Comparison of ENCODE assay signal across 13 cellular contexts in genomic region chr7:33190688-33191304, GRCh38.
DNase-seq lines count a peak whose midpoint lies in the region; ATAC-seq and TF ChIP-seq lines count a peak whose summit lies in the region.
"Had no signal": no experiment of that assay in that cellular context is flagged by ENCODE, and none has a peak within 500 bp of the region (broad histone marks: within the 10 kb centered on the region; RNA-seq: fewer than 3 reads in every experiment).

No MANE protein-coding gene starts in this region.

- no peaks in the 10 kb centered on the region for H3K27me3 ChIP-seq in CD4-positive, alpha-beta memory T cell (ENCODE audit: insufficient read depth, low read length)
- H3K27me3 ChIP-seq in tibial artery (no peaks in the 10 kb centered on the region), body of pancreas (no peaks in the 10 kb centered on the region)

- no peaks in the 10 kb centered on the region for H3K9me3 ChIP-seq in CD4-positive, alpha-beta memory T cell (ENCODE audit: control insufficient read depth in 1 of 2, low read length in 2 of 2)
- H3K9me3 ChIP-seq in tibial artery: no peaks in the 10 kb centered on the region
- no peaks in the 10 kb centered on the region for H3K9me3 ChIP-seq in body of pancreas

- no peak for TF ChIP-seq CTCF in tibial artery (IDR thresholded peaks at IDR 0.05)
- TF ChIP-seq CTCF in body of pancreas (IDR thresholded peaks at IDR 0.05): no peak

- DNase-seq in CD4-positive, alpha-beta memory T cell: no peak
- no peak for DNase-seq in central memory CD8-positive, alpha-beta T cell (ENCODE audit: low spot score in 2 of 2)
- DNase-seq in tibial artery: no peak
- DNase-seq in body of pancreas: no peak
- no peak for DNase-seq in NK-92 (lab: John Stamatoyannopoulos, UW; ENCODE audit: unreplicated experiment)
- DNase-seq in GM03348 (ENCODE audit: low spot score): no peak
- DNase-seq: NCI-H146; NK-92 treated with Interleukin-12 subunit alpha and Interleukin-12 subunit beta, amount 100 ng/mL, for 24 hours; right cardiac atrium; T1000 had no signal

- H3K36me3 ChIP-seq in CD4-positive, alpha-beta memory T cell (ENCODE audit: insufficient read depth, low read length): no peaks in the 10 kb centered on the region
- H3K36me3 ChIP-seq in tibial artery: no peaks in the 10 kb centered on the region
- no peaks in the 10 kb centered on the region for H3K36me3 ChIP-seq in body of pancreas (replicated peaks in 1 of 2; ENCODE audit: insufficient read depth in 1 of 2, low read depth in 2 of 2)

- no peak overlapping the region for H3K4me3 ChIP-seq in CD4-positive, alpha-beta memory T cell (ENCODE audit: low read length in 2 of 2)
- H3K4me3 ChIP-seq in tibial artery: no peak overlapping the region
- no peak overlapping the region for H3K4me3 ChIP-seq in body of pancreas

- H3K4me1 Mint-ChIP-seq in CD4-positive, alpha-beta memory T cell: peaks cover 17 to 23% (median 19%) of the 10 kb centered on the region in 4 donors
- peaks cover 22% of the 10 kb centered on the region for H3K4me1 Mint-ChIP-seq in central memory CD8-positive, alpha-beta T cell

- H3K27me3 Mint-ChIP-seq in CD4-positive, alpha-beta memory T cell: no peaks in the 10 kb centered on the region
- no peaks in the 10 kb centered on the region for H3K27me3 Mint-ChIP-seq in central memory CD8-positive, alpha-beta T cell

- no peak overlapping the region for H3K27ac ChIP-seq in CD4-positive, alpha-beta memory T cell (ENCODE audit: low read depth, low read length)
- H3K27ac ChIP-seq in tibial artery (no peak overlapping the region), body of pancreas (peak overlapping the region in 1 of 4 donors; percentile 12)

- H3K9me3 Mint-ChIP-seq in CD4-positive, alpha-beta memory T cell: peaks cover 0 to 4% (median 0%) of the 10 kb centered on the region in 8 donors
- H3K9me3 Mint-ChIP-seq in central memory CD8-positive, alpha-beta T cell: no peaks in the 10 kb centered on the region
- H3K9me3 Mint-ChIP-seq: activated T-helper 1 cell treated with anti-CD3 and anti-CD28 coated beads, Interleukin-12 subunit alpha, Interleukin-12 subunit beta, Interleukin-2, Interleukin-4 antibody, amounts not matched to agents 30 ng/mL and 10 ng/mL and 1 ng/mL, durations not matched to agents 14 hours and 24 hours and 36 hours had no signal

- no peak for TF ChIP-seq POLR2A in body of pancreas (IDR thresholded peaks at IDR 0.05)

- peaks cover 17% of the 10 kb centered on the region for H3K4me1 ChIP-seq in CD4-positive, alpha-beta memory T cell (ENCODE audit: insufficient read depth, low read length)
- no peaks in the 10 kb centered on the region for H3K4me1 ChIP-seq in tibial artery
- H3K4me1 ChIP-seq in body of pancreas: peaks cover 6% of the 10 kb centered on the region

- H3K36me3 Mint-ChIP-seq in CD4-positive, alpha-beta memory T cell: peaks cover 3 to 29% of the 10 kb centered on the region in 2 donors
- H3K36me3 Mint-ChIP-seq in central memory CD8-positive, alpha-beta T cell (ENCODE audit: insufficient read depth): peaks cover 2% of the 10 kb centered on the region

- intact Hi-C loops in CD4-positive, alpha-beta memory T cell (cut with micrococcal nuclease): no loop called here
- intact Hi-C loops in tibial artery (cut with DNase I; ENCODE audit: low total_unique reads) (no loop called here), body of pancreas (cut with DNase I) (no loop called here)

- POLR2A ChIA-PET in CD4-positive, alpha-beta memory T cell (lab: Charles Lee; ENCODE audit: partially characterized antibody): no interaction called here

- CTCF ChIA-PET in CD4-positive, alpha-beta memory T cell (lab: Charles Lee; ENCODE audit: partially characterized antibody): no interaction called here

- WGBS in body of pancreas, 2 donors: 93 to 95% methylated on average over 2 of the region's 2 CpGs

- H3K27ac Mint-ChIP-seq in CD4-positive, alpha-beta memory T cell: peak overlapping the region; percentile 38 to 89 (median 74)
- peak overlapping the region; percentile 83 for H3K27ac Mint-ChIP-seq in central memory CD8-positive, alpha-beta T cell (ENCODE audit: low read depth)
- H3K27ac Mint-ChIP-seq: activated T-helper 1 cell treated with anti-CD3 and anti-CD28 coated beads, Interleukin-12 subunit alpha, Interleukin-12 subunit beta, Interleukin-2, Interleukin-4 antibody, amounts not matched to agents 30 ng/mL and 10 ng/mL and 1 ng/mL, durations not matched to agents 14 hours and 24 hours and 36 hours had no signal

- peak overlapping the region; percentile 17 to 76 (median 66) for H3K4me3 Mint-ChIP-seq in CD4-positive, alpha-beta memory T cell
- peak overlapping the region; percentile 46 for H3K4me3 Mint-ChIP-seq in central memory CD8-positive, alpha-beta T cell
- H3K4me3 Mint-ChIP-seq: activated T-helper 1 cell treated with anti-CD3 and anti-CD28 coated beads, Interleukin-12 subunit alpha, Interleukin-12 subunit beta, Interleukin-2, Interleukin-4 antibody, amounts not matched to agents 30 ng/mL and 10 ng/mL and 1 ng/mL, durations not matched to agents 14 hours and 24 hours and 36 hours had no signal

- ATAC-seq in GM19043 (IDR thresholded peaks at IDR 0.05; ENCODE audit: low read depth, unreplicated experiment): peak; percentile 1
- ATAC-seq in HG02943 (IDR thresholded peaks at IDR 0.05; ENCODE audit: low read depth, unreplicated experiment): peak; percentile 9
- ATAC-seq in central memory CD8-positive, alpha-beta T cell (replicated peaks; ENCODE audit: extremely low read depth, poor library complexity, severe bottlenecking): no peak
- no peak for ATAC-seq in body of pancreas
- ATAC-seq: right cardiac atrium had no signal

Comparison
In these comparisons a context has a peak if more than half of its experiments do, and no peak if none do; other contexts are left out.
1. ATAC-seq: peak in GM19043 (single experiment) and HG02943 (single experiment); none in central memory CD8-positive, alpha-beta T cell (single experiment) and body of pancreas (single experiment).